ENCODE assay signal across 27 cellular contexts in genomic region chr9:134913713-134914500, GRCh38. TPM values are rescaled to one million over a fixed set of nuclear protein-coding genes. Genes with fewer than 3 reads are reported as not detected.
DNase-seq lines count a peak whose midpoint lies in the region; ATAC-seq and TF ChIP-seq lines count a peak whose summit lies in the region.
"Had no signal": no experiment of that assay in that cellular context is flagged by ENCODE, and none has a peak within 500 bp of the region (broad histone marks: within the 10 kb centered on the region; RNA-seq: fewer than 3 reads in every experiment).

No MANE protein-coding gene starts in this region.

- no peak overlapping the region for H2BK5ac ChIP-seq in neuronal stem cell (ENCODE audit: low read length)

- H3K36me3 ChIP-seq in neuronal stem cell (replicated peaks in 1 of 2; ENCODE audit: control insufficient read depth in 2 of 2, insufficient read depth in 2 of 2, low read length in 2 of 2) (no peaks in the 10 kb centered on the region), suprapubic skin (no peaks in the 10 kb centered on the region)
- H3K36me3 ChIP-seq: BE2C had no signal

- H4K8ac ChIP-seq in neuronal stem cell (ENCODE audit: low read depth, low read length) = no peak overlapping the region

- H3K27me3 ChIP-seq in neuronal stem cell (ENCODE audit: control insufficient read depth in 3 of 3, insufficient read depth in 3 of 3, low read depth in 1 of 3, low read length in 3 of 3) = no peaks in the 10 kb centered on the region
- peaks cover 45% of the 10 kb centered on the region for H3K27me3 ChIP-seq in suprapubic skin
- H3K27me3 ChIP-seq: BE2C had no signal

- no peak overlapping the region for H3K4ac ChIP-seq in neuronal stem cell (ENCODE audit: low read length)

- H3K79me1 ChIP-seq in neuronal stem cell (ENCODE audit: low read depth, low read length) = no peaks in the 10 kb centered on the region

- H3K4me1 ChIP-seq in neuronal stem cell (ENCODE audit: control insufficient read depth in 2 of 2, insufficient read depth in 1 of 2, low read depth in 1 of 2, low read length in 2 of 2) = no peaks in the 10 kb centered on the region
- no peaks in the 10 kb centered on the region for H3K4me1 ChIP-seq in suprapubic skin

- no TSS peak for BruUV-seq in MCF 10A (replicated peaks; lab: Mats Ljungman, UMichigan)

- H3K18ac ChIP-seq in neuronal stem cell (ENCODE audit: low read length) = peak overlapping the region; percentile 86

- TF ChIP-seq POLR2A in suprapubic skin (IDR thresholded peaks at IDR 0.05) = no peak

- CTCF ChIA-PET in activated CD8-positive, alpha-beta memory T cell treated with anti-CD3 and anti-CD28 coated beads, Interleukin-2, amount 10 ng/mL, durations not matched to agents 7 days and 5 days (lab: Charles Lee) = no interaction called here
- CTCF ChIA-PET in MCF 10A (lab: Yijun Ruan, JAX) = no interaction called here

- H3K27me3 Mint-ChIP-seq in activated CD8-positive, alpha-beta memory T cell treated with anti-CD3 and anti-CD28 coated beads, Interleukin-2, amount 10 ng/mL, durations not matched to agents 7 days and 5 days = peaks cover 14% of the 10 kb centered on the region
- H3K27me3 Mint-ChIP-seq in type B pancreatic cell (peaks cover 8% of the 10 kb centered on the region), MCF 10A (ENCODE audit: insufficient read depth, unreplicated experiment) (peaks cover 84% of the 10 kb centered on the region)

- peak; percentile 43 for DNase-seq in activated CD8-positive, alpha-beta memory T cell treated with anti-CD3 and anti-CD28 coated beads for 24 hours
- DNase-seq in activated CD8-positive, alpha-beta memory T cell treated with anti-CD3 and anti-CD28 coated beads, Interleukin-2, amount 10 ng/mL, durations not matched to agents 7 days and 5 days = no peak
- DNase-seq in ecto neural progenitor cell (ENCODE audit: low spot score) = peak; percentile 32
- no peak for DNase-seq in neuronal stem cell (ENCODE audit: low spot score)
- DNase-seq in type B pancreatic cell (ENCODE audit: extremely low spot score, unreplicated experiment) = peak; percentile 55
- DNase-seq in MCF 10A (ENCODE audit: unreplicated experiment) = no peak
- DNase-seq in suprapubic skin (ENCODE audit: low spot score in 2 of 2) = no peak
- DNase-seq in OCI-M2 (lab: John Stamatoyannopoulos, UW; ENCODE audit: unreplicated experiment) = no peak
- DNase-seq: ACHN, BE2C, DMS153, DND-41, Kasumi-1, MV-4-11, NCI-H1105 treated with DMSO at 0.1 percent for 48 hours, NCI-H146, NCI-H1930, NCI-H2107, NCI-H526 treated with DMSO at 0.1 percent for 48 hours, SIG-M5 had no signal

- peak overlapping the region; percentile 58 for H2AK5ac ChIP-seq in neuronal stem cell (ENCODE audit: low read depth, low read length)

- peak overlapping the region; percentile 66 for H3K9ac ChIP-seq in neuronal stem cell (ENCODE audit: low read depth, low read length, poor library complexity)

- peaks cover 0 to 2% of the 10 kb centered on the region in 2 donors for H3K9me3 ChIP-seq in neuronal stem cell (replicated peaks in 1 of 2; ENCODE audit: control insufficient read depth in 2 of 2, insufficient read depth in 1 of 2, low read depth in 1 of 2, low read length in 2 of 2)
- H3K9me3 ChIP-seq in suprapubic skin = no peaks in the 10 kb centered on the region
- H3K9me3 ChIP-seq: BE2C had no signal

- TF ChIP-seq CTCF in type B pancreatic cell (conservative IDR thresholded peaks at IDR 0.05) = no peak
- no peak for TF ChIP-seq CTCF in MCF 10A (IDR thresholded peaks at IDR 0.05; ENCODE audit: unreplicated experiment)
- no peak for TF ChIP-seq CTCF in suprapubic skin (IDR thresholded peaks at IDR 0.05)

- no peak overlapping the region for H4K91ac ChIP-seq in neuronal stem cell (ENCODE audit: low read depth, low read length, poor library complexity)

- H3K9me3 Mint-ChIP-seq in activated CD8-positive, alpha-beta memory T cell treated with anti-CD3 and anti-CD28 coated beads, Interleukin-2, amount 10 ng/mL, durations not matched to agents 7 days and 5 days (ENCODE audit: low read depth) = no peaks in the 10 kb centered on the region
- no peaks in the 10 kb centered on the region for H3K9me3 Mint-ChIP-seq in type B pancreatic cell
- H3K9me3 Mint-ChIP-seq in MCF 10A (ENCODE audit: unreplicated experiment) = no peaks in the 10 kb centered on the region

- intact Hi-C loops in MCF 10A (cut with micrococcal nuclease) = no loop called here

- H3K14ac ChIP-seq in neuronal stem cell (ENCODE audit: low read length) = peak overlapping the region; percentile 73

- H2AFZ ChIP-seq in neuronal stem cell (ENCODE audit: low read length) = no peak overlapping the region

- no peak overlapping the region for H3K23ac ChIP-seq in neuronal stem cell (ENCODE audit: low read depth, low read length, poor library complexity)

- no peak overlapping the region for H3K27ac ChIP-seq in neuronal stem cell (replicated peaks; ENCODE audit: low read length)
- H3K27ac ChIP-seq in suprapubic skin = no peak overlapping the region
- H3K27ac ChIP-seq: 22Rv1, SK-N-MC had no signal

- no peak overlapping the region for H2BK15ac ChIP-seq in neuronal stem cell (ENCODE audit: low read length)

- no peaks in the 10 kb centered on the region for H3K36me3 Mint-ChIP-seq in activated CD8-positive, alpha-beta memory T cell treated with anti-CD3 and anti-CD28 coated beads, Interleukin-2, amount 10 ng/mL, durations not matched to agents 7 days and 5 days
- H3K36me3 Mint-ChIP-seq in type B pancreatic cell = no peaks in the 10 kb centered on the region
- no peaks in the 10 kb centered on the region for H3K36me3 Mint-ChIP-seq in MCF 10A (ENCODE audit: insufficient read depth, unreplicated experiment)

- ATAC-seq in activated CD8-positive, alpha-beta memory T cell treated with anti-CD3 and anti-CD28 coated beads, Interleukin-2, amount 10 ng/mL, durations not matched to agents 7 days and 5 days = no peak
- ATAC-seq: K562, Panc1 had no signal

- no peak overlapping the region for H3K4me3 Mint-ChIP-seq in activated CD8-positive, alpha-beta memory T cell treated with anti-CD3 and anti-CD28 coated beads, Interleukin-2, amount 10 ng/mL, durations not matched to agents 7 days and 5 days
- H3K4me3 Mint-ChIP-seq in type B pancreatic cell (no peak overlapping the region), MCF 10A (ENCODE audit: unreplicated experiment) (no peak overlapping the region)

- no peak overlapping the region for H2BK12ac ChIP-seq in neuronal stem cell (ENCODE audit: low read length)

- no peak overlapping the region for H2BK120ac ChIP-seq in neuronal stem cell (ENCODE audit: low read depth, low read length)

- no peak overlapping the region for H3K4me2 ChIP-seq in neuronal stem cell (ENCODE audit: insufficient read depth, low read length, poor library complexity, severe bottlenecking)

- peak overlapping the region in 1 of 2 donors; percentile 37 for H3K4me3 ChIP-seq in neuronal stem cell (ENCODE audit: low read length in 2 of 2)
- no peak overlapping the region for H3K4me3 ChIP-seq in suprapubic skin
- H3K4me3 ChIP-seq: K562, SK-N-MC had no signal

- POLR2A ChIA-PET in MCF 10A (lab: Yijun Ruan, JAX) = no interaction called here

- no peak for TF ChIP-seq EP300 in suprapubic skin (IDR thresholded peaks at IDR 0.05)

- no peak overlapping the region for H3K27ac Mint-ChIP-seq in activated CD8-positive, alpha-beta memory T cell treated with anti-CD3 and anti-CD28 coated beads, Interleukin-2, amount 10 ng/mL, durations not matched to agents 7 days and 5 days
- H3K27ac Mint-ChIP-seq in type B pancreatic cell (no peak overlapping the region), MCF 10A (ENCODE audit: low read depth, unreplicated experiment) (no peak overlapping the region)

- no CpG with 5 or more reads among the region's 23 CpGs for WGBS in neuronal stem cell (ENCODE audit: extremely low coverage in 2 of 2, insufficient read length in 2 of 2, insufficient replicate concordance in 1 of 2), 2 donors
- WGBS in suprapubic skin = 86% methylated on average over 22 of the region's 23 CpGs

- no peaks in the 10 kb centered on the region for H3K4me1 Mint-ChIP-seq in activated CD8-positive, alpha-beta memory T cell treated with anti-CD3 and anti-CD28 coated beads, Interleukin-2, amount 10 ng/mL, durations not matched to agents 7 days and 5 days
- no peaks in the 10 kb centered on the region for H3K4me1 Mint-ChIP-seq in type B pancreatic cell (ENCODE audit: unreplicated experiment)
- no peaks in the 10 kb centered on the region for H3K4me1 Mint-ChIP-seq in MCF 10A (ENCODE audit: insufficient read depth, unreplicated experiment)

RNA-seq across cellular contexts. Expression of gene FCN1, which starts 3.8 kb away (rescaled TPM):
- not detected for total RNA-seq in activated CD8-positive, alpha-beta memory T cell treated with anti-CD3 and anti-CD28 coated beads, Interleukin-2, amount 10 ng/mL, durations not matched to agents 7 days and 5 days
- not detected for polyA plus RNA-seq in neuronal stem cell (2013, experiment 1 of 2)
- polyA plus RNA-seq in neuronal stem cell (2013, experiment 2 of 2) = not detected
- total RNA-seq in type B pancreatic cell (ENCODE audit: low replicate concordance) = not detected in 2 replicates
- not detected in 2 replicates for total RNA-seq in MCF 10A (2022)
- under 1 TPM; 0.16 to 0.42 (median 0.34) TPM for total RNA-seq in suprapubic skin
- total RNA-seq: H1, K562, M059J, NCI-H460 had no signal
- polyA plus RNA-seq: H1, K562 had no signal

RNA-seq across cellular contexts. Expression of gene FCN2, which starts 33.3 kb away (rescaled TPM):
- total RNA-seq in activated CD8-positive, alpha-beta memory T cell treated with anti-CD3 and anti-CD28 coated beads, Interleukin-2, amount 10 ng/mL, durations not matched to agents 7 days and 5 days = not detected
- polyA plus RNA-seq in neuronal stem cell (2013, experiment 1 of 2) = not detected
- not detected for polyA plus RNA-seq in neuronal stem cell (2013, experiment 2 of 2)
- not detected in 2 replicates for total RNA-seq in type B pancreatic cell (ENCODE audit: low replicate concordance)
- not detected in 2 replicates for total RNA-seq in MCF 10A (2022)
- total RNA-seq in suprapubic skin = 1 to 10 TPM in 1 of 4 donors, not detected in 3; 1.4 TPM
- total RNA-seq: H1, K562, M059J, NCI-H460 had no signal
- polyA plus RNA-seq: H1, K562 had no signal

Comparison
In these comparisons a context has a peak if more than half of its experiments do, and no peak if none do; other contexts are left out.
1. DNase-seq: peak in activated CD8-positive, alpha-beta memory T cell treated with anti-CD3 and anti-CD28 coated beads for 24 hours (single experiment), ecto neural progenitor cell (single experiment) and type B pancreatic cell (single experiment); none in activated CD8-positive, alpha-beta memory T cell treated with anti-CD3 and anti-CD28 coated beads, Interleukin-2, amount 10 ng/mL, durations not matched to agents 7 days and 5 days (single experiment), neuronal stem cell (single experiment), MCF 10A (single experiment), suprapubic skin (0 of 2) and OCI-M2 (single experiment).